ENCODE assay signal across 8 cellular contexts in the genomic region with DNA sequence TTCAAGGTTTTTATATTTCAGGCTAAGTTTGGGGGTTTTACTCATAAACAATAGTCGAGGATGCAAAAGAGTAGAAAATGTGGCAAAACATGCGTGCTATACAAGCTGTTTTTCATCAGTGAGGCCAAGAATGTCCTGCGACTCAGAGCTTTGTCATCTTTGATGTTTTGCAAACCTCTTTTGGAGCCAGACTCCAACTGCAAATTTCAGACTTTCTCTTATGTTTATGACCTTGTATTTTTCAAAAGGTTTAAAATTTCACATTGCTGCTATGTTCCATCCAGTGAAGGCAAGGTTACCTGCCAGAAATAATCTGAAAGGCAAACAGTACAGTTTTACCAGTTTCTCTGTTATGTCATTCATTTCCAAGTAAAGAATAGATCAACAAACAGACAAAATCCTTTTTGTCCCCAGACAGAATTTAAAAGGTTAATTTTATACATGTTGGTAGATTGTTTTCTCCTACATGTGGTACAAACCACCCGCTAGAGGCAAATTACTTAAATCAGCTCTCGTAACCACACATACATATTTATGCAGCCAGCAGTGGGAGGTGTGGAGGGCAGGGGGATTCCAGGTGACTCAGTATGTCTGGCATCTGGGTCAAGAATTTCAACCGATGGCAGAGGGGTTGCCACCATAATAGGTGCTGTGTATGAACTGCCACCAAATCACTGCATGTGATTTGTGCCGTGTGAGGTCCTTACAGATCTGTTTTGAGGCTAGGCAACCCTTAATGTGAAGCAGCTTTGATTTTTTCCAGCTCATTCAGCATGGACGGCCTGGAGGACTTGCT.
DNase-seq lines count a peak whose midpoint lies in the region; ATAC-seq and TF ChIP-seq lines count a peak whose summit lies in the region.

No MANE protein-coding gene starts in this region.

- TF ChIP-seq POLR2A in tibial nerve (IDR thresholded peaks at IDR 0.05) = no peak
- TF ChIP-seq POLR2A in gastroesophageal sphincter (IDR thresholded peaks at IDR 0.05) = no peak

- H3K27me3 ChIP-seq in lower lobe of right lung (ENCODE audit: low read depth) (no peaks in the 10 kb centered on the region), tibial nerve (no peaks in the 10 kb centered on the region), gastroesophageal sphincter (no peaks in the 10 kb centered on the region)

- H3K4me3 ChIP-seq in lower lobe of right lung (no peak overlapping the region), tibial nerve (no peak overlapping the region), gastroesophageal sphincter (no peak overlapping the region)

- peak overlapping the region; percentile 54 for H3K27ac Mint-ChIP-seq in activated T-helper 2 cell treated with anti-CD3 and anti-CD28 coated beads, Interferon-gamma antibody, Interleukin-2, Interleukin-4, amounts not matched to agents 10 μg/mL and 5 μg/mL and 100 μg/mL, durations not matched to agents 14 hours and 24 hours and 36 hours

- H3K27me3 Mint-ChIP-seq in activated T-helper 2 cell treated with anti-CD3 and anti-CD28 coated beads, Interferon-gamma antibody, Interleukin-2, Interleukin-4, amounts not matched to agents 10 μg/mL and 5 μg/mL and 100 μg/mL, durations not matched to agents 14 hours and 24 hours and 36 hours (ENCODE audit: low read depth) = no peaks in the 10 kb centered on the region

- no peaks in the 10 kb centered on the region for H3K36me3 ChIP-seq in lower lobe of right lung
- no peaks in the 10 kb centered on the region for H3K36me3 ChIP-seq in tibial nerve
- H3K36me3 ChIP-seq in gastroesophageal sphincter = no peaks in the 10 kb centered on the region

- peak; percentile 75 for DNase-seq in AG08395 (ENCODE audit: low spot score)
- no peak for DNase-seq in activated T-helper 2 cell treated with anti-CD3 and anti-CD28 coated beads, Interferon-gamma antibody, Interleukin-2, Interleukin-4, amounts not matched to agents 10 μg/mL and 5 μg/mL and 100 μg/mL, durations not matched to agents 14 hours and 24 hours and 36 hours (ENCODE audit: low spot score)
- DNase-seq in lower lobe of right lung = no peak
- no peak for DNase-seq in tibial nerve (ENCODE audit: low spot score in 2 of 2)

- H3K4me1 ChIP-seq in lower lobe of right lung = peaks cover 22% of the 10 kb centered on the region
- peaks cover 0 to 18% (median 3%) of the 10 kb centered on the region in 4 donors for H3K4me1 ChIP-seq in tibial nerve
- H3K4me1 ChIP-seq in gastroesophageal sphincter = peaks cover 0 to 21% (median 4%) of the 10 kb centered on the region in 3 donors

- H3K4me3 Mint-ChIP-seq in activated T-helper 2 cell treated with anti-CD3 and anti-CD28 coated beads, Interferon-gamma antibody, Interleukin-2, Interleukin-4, amounts not matched to agents 10 μg/mL and 5 μg/mL and 100 μg/mL, durations not matched to agents 14 hours and 24 hours and 36 hours (ENCODE audit: low read depth) = no peak overlapping the region

- peaks cover 4% of the 10 kb centered on the region for H3K9me3 Mint-ChIP-seq in activated T-helper 2 cell treated with anti-CD3 and anti-CD28 coated beads, Interferon-gamma antibody, Interleukin-2, Interleukin-4, amounts not matched to agents 10 μg/mL and 5 μg/mL and 100 μg/mL, durations not matched to agents 14 hours and 24 hours and 36 hours

- no peak for TF ChIP-seq EP300 in tibial nerve (IDR thresholded peaks at IDR 0.05)
- TF ChIP-seq EP300 in gastroesophageal sphincter (IDR thresholded peaks at IDR 0.05) = no peak

- peak; percentile 52 for ATAC-seq in HG02938 (IDR thresholded peaks at IDR 0.05; ENCODE audit: unreplicated experiment)
- peak; percentile 88 to 94 for ATAC-seq in lower lobe of right lung
- ATAC-seq in HG02973 (IDR thresholded peaks at IDR 0.05; ENCODE audit: unreplicated experiment) = no peak
- ATAC-seq in gastroesophageal sphincter = no peak
- no peak for ATAC-seq in HG02678 (IDR thresholded peaks at IDR 0.05; ENCODE audit: unreplicated experiment)

- peaks cover 20% of the 10 kb centered on the region for H3K4me1 Mint-ChIP-seq in activated T-helper 2 cell treated with anti-CD3 and anti-CD28 coated beads, Interferon-gamma antibody, Interleukin-2, Interleukin-4, amounts not matched to agents 10 μg/mL and 5 μg/mL and 100 μg/mL, durations not matched to agents 14 hours and 24 hours and 36 hours (ENCODE audit: low read depth)

- 27 to 32% methylated on average over 8 of the region's 8 CpGs for WGBS in tibial nerve, 2 donors
- 24 to 43% methylated on average over 7 to 8 of the region's 8 CpGs for WGBS in gastroesophageal sphincter (ENCODE audit: low coverage in 1 of 2), 2 donors

- intact Hi-C loops in activated T-helper 2 cell treated with anti-CD3 and anti-CD28 coated beads, Interferon-gamma antibody, Interleukin-2, Interleukin-4, amounts not matched to agents 10 μg/mL and 5 μg/mL and 100 μg/mL, durations not matched to agents 14 hours and 24 hours and 36 hours (cut with micrococcal nuclease) = no loop called here
- intact Hi-C loops in lower lobe of right lung (cut with DNase I) = no loop called here

- H3K9me3 ChIP-seq in lower lobe of right lung (no peaks in the 10 kb centered on the region), tibial nerve (no peaks in the 10 kb centered on the region), gastroesophageal sphincter (no peaks in the 10 kb centered on the region)

- H3K27ac ChIP-seq in lower lobe of right lung (no peak overlapping the region), tibial nerve (no peak overlapping the region), gastroesophageal sphincter (no peak overlapping the region)

- H3K36me3 Mint-ChIP-seq in activated T-helper 2 cell treated with anti-CD3 and anti-CD28 coated beads, Interferon-gamma antibody, Interleukin-2, Interleukin-4, amounts not matched to agents 10 μg/mL and 5 μg/mL and 100 μg/mL, durations not matched to agents 14 hours and 24 hours and 36 hours (ENCODE audit: low read depth) = no peaks in the 10 kb centered on the region

- TF ChIP-seq CTCF in lower lobe of right lung (IDR thresholded peaks at IDR 0.05) (no peak), tibial nerve (IDR thresholded peaks at IDR 0.05) (no peak), gastroesophageal sphincter (IDR thresholded peaks at IDR 0.05) (no peak)

Comparison
In these comparisons a context has a peak if more than half of its experiments do, and no peak if none do; other contexts are left out.
1. ATAC-seq: peak in HG02938 (single experiment) and lower lobe of right lung (2 of 2); none in HG02973 (single experiment), gastroesophageal sphincter (single experiment) and HG02678 (single experiment).